10 cellular contexts compared by ENCODE assay signal in genomic region chr2:15890936-15891905, GRCh38. TPM values are rescaled to one million over a fixed set of nuclear protein-coding genes. Genes with fewer than 3 reads are reported as not detected.
DNase-seq lines count a peak whose midpoint lies in the region; ATAC-seq and TF ChIP-seq lines count a peak whose summit lies in the region.
"Had no signal": no experiment of that assay in that cellular context is flagged by ENCODE, and none has a peak within 500 bp of the region (broad histone marks: within the 10 kb centered on the region; RNA-seq: fewer than 3 reads in every experiment).

No MANE protein-coding gene starts in this region.

- H3K27ac Mint-ChIP-seq in stimulated activated naive CD8-positive, alpha-beta T cell treated with anti-CD3 and anti-CD28 coated beads, Interleukin-15, Interleukin-2, amounts not matched to agents 100 ng/mL and 50 ng/mL, for 24 hours = peak overlapping the region; percentile 4
- H3K27ac Mint-ChIP-seq: activated CD8-positive, alpha-beta memory T cell treated with anti-CD3 and anti-CD28 coated beads, Interleukin-2, amount 10 ng/mL, durations not matched to agents 7 days and 5 days; activated naive CD8-positive, alpha-beta T cell had no signal

- no peaks in the 10 kb centered on the region for H3K4me1 Mint-ChIP-seq in stimulated activated naive CD8-positive, alpha-beta T cell treated with anti-CD3 and anti-CD28 coated beads, Interleukin-15, Interleukin-2, amounts not matched to agents 100 ng/mL and 50 ng/mL, for 24 hours (ENCODE audit: low read depth)
- H3K4me1 Mint-ChIP-seq: activated CD8-positive, alpha-beta memory T cell treated with anti-CD3 and anti-CD28 coated beads, Interleukin-2, amount 10 ng/mL, durations not matched to agents 7 days and 5 days had no signal

- BruUV-seq in mammary epithelial cell (replicated peaks; lab: Mats Ljungman, UMichigan) = no TSS peak

- H3K9me3 Mint-ChIP-seq in stimulated activated naive CD8-positive, alpha-beta T cell treated with anti-CD3 and anti-CD28 coated beads, Interleukin-15, Interleukin-2, amounts not matched to agents 100 ng/mL and 50 ng/mL, for 24 hours = no peaks in the 10 kb centered on the region

- H3K4me3 ChIP-seq in mammary epithelial cell (replicated peaks in 1 of 3; ENCODE audit: insufficient read depth in 1 of 3, low read depth in 2 of 3, low read length in 3 of 3) = no peak overlapping the region

- H3K4me3 Mint-ChIP-seq in stimulated activated naive CD8-positive, alpha-beta T cell treated with anti-CD3 and anti-CD28 coated beads, Interleukin-15, Interleukin-2, amounts not matched to agents 100 ng/mL and 50 ng/mL, for 24 hours = no peak overlapping the region
- H3K4me3 Mint-ChIP-seq: activated CD8-positive, alpha-beta memory T cell treated with anti-CD3 and anti-CD28 coated beads, Interleukin-2, amount 10 ng/mL, durations not matched to agents 7 days and 5 days; activated naive CD8-positive, alpha-beta T cell had no signal

- H3K27me3 ChIP-seq in mammary epithelial cell (ENCODE audit: insufficient read depth, low read length) = no peaks in the 10 kb centered on the region

- CTCF ChIA-PET in mammary epithelial cell (lab: Charles Lee; ENCODE audit: low non-redundant PET) = no interaction called here

- no peak overlapping the region for H3K27ac ChIP-seq in mammary epithelial cell (ENCODE audit: insufficient read depth, low read depth, low read length)

- H3K27me3 Mint-ChIP-seq in stimulated activated naive CD8-positive, alpha-beta T cell treated with anti-CD3 and anti-CD28 coated beads, Interleukin-15, Interleukin-2, amounts not matched to agents 100 ng/mL and 50 ng/mL, for 24 hours = no peaks in the 10 kb centered on the region
- H3K27me3 Mint-ChIP-seq: activated CD8-positive, alpha-beta memory T cell treated with anti-CD3 and anti-CD28 coated beads, Interleukin-2, amount 10 ng/mL, durations not matched to agents 7 days and 5 days; activated naive CD8-positive, alpha-beta T cell had no signal

- H3K9me3 ChIP-seq in mammary epithelial cell (replicated peaks; ENCODE audit: insufficient read depth, low read length) = peaks cover 3% of the 10 kb centered on the region

- H3K36me3 ChIP-seq in mammary epithelial cell (ENCODE audit: insufficient read depth, low read length) = no peaks in the 10 kb centered on the region

- no peaks in the 10 kb centered on the region for H3K79me2 ChIP-seq in mammary epithelial cell (ENCODE audit: insufficient read depth, low read length)

- no peak overlapping the region for H2AFZ ChIP-seq in mammary epithelial cell (ENCODE audit: low read depth, low read length)

- dilution Hi-C loops in mammary epithelial cell (cut with HindIII; ENCODE audit: low sequenced_read_pairs) = no loop called here

- H3K9ac ChIP-seq in mammary epithelial cell (ENCODE audit: insufficient read depth, low read length) = no peak overlapping the region

- intact Hi-C loops in mammary epithelial cell (cut with micrococcal nuclease) (no loop called here), left colon (cut with DNase I, micrococcal nuclease) (no loop called here)

- ATAC-seq in stimulated activated naive CD8-positive, alpha-beta T cell treated with anti-CD3 and anti-CD28 coated beads, Interleukin-15, Interleukin-2, amounts not matched to agents 100 U/mL and 50 U/mL, for 24 hours = no peak
- ATAC-seq in left colon (peak; percentile 46), HG02571 (IDR thresholded peaks at IDR 0.05; ENCODE audit: unreplicated experiment) (no peak)
- ATAC-seq: activated CD8-positive, alpha-beta memory T cell treated with anti-CD3 and anti-CD28 coated beads, Interleukin-2, amount 10 ng/mL, durations not matched to agents 7 days and 5 days had no signal

- no peaks in the 10 kb centered on the region for H3K4me1 ChIP-seq in mammary epithelial cell (ENCODE audit: insufficient read depth, low read length)

- TF ChIP-seq CTCF in mammary epithelial cell (conservative IDR thresholded peaks at IDR 0.05 in 1 of 2, IDR thresholded peaks at IDR 0.05 in 1 of 2; ENCODE audit: extremely low read depth in 1 of 2, insufficient read depth in 1 of 2, low read depth in 1 of 2, low read length in 2 of 2) = no peak

- no peak for DNase-seq in stimulated activated naive CD8-positive, alpha-beta T cell treated with anti-CD3 and anti-CD28 coated beads, Interleukin-15, Interleukin-2, amounts not matched to agents 100 U/mL and 50 U/mL, for 24 hours
- DNase-seq in mammary epithelial cell (peak; percentile 79), left colon (no peak), ureter (ENCODE audit: low spot score) (no peak), NCI-H1417 treated with DMSO at 0.1 percent for 48 hours (lab: John Stamatoyannopoulos, UW) (no peak)
- no peak for DNase-seq in activated CD8-positive, alpha-beta memory T cell treated with anti-CD3 and anti-CD28 coated beads for 24 hours
- DNase-seq: activated CD8-positive, alpha-beta memory T cell treated with anti-CD3 and anti-CD28 coated beads, Interleukin-2, amount 10 ng/mL, durations not matched to agents 7 days and 5 days had no signal

- no peaks in the 10 kb centered on the region for H3K36me3 Mint-ChIP-seq in stimulated activated naive CD8-positive, alpha-beta T cell treated with anti-CD3 and anti-CD28 coated beads, Interleukin-15, Interleukin-2, amounts not matched to agents 100 ng/mL and 50 ng/mL, for 24 hours (ENCODE audit: low read depth)
- H3K36me3 Mint-ChIP-seq: activated CD8-positive, alpha-beta memory T cell treated with anti-CD3 and anti-CD28 coated beads, Interleukin-2, amount 10 ng/mL, durations not matched to agents 7 days and 5 days; activated naive CD8-positive, alpha-beta T cell had no signal

- 45% methylated on average over 15 of the region's 15 CpGs for WGBS in mammary epithelial cell (ENCODE audit: low coverage, missing lambda C conversion rate)

- in situ Hi-C loops in mammary epithelial cell (cut with MboI; ENCODE audit: low sequenced_read_pairs in 2 of 2) = no loop called here

- H4K20me1 ChIP-seq in mammary epithelial cell (ENCODE audit: insufficient read depth, low read length) = no peaks in the 10 kb centered on the region

- no peak overlapping the region for H3K4me2 ChIP-seq in mammary epithelial cell (ENCODE audit: insufficient read depth, low read depth, low read length)

RNA-seq across cellular contexts. Expression of gene MYCN, which starts 49.1 kb away (rescaled TPM):
- total RNA-seq in mammary epithelial cell (under 1 TPM in 1 of 2 donors, not detected in 1; 0.50 TPM), left colon (1 to 10 TPM in 1 of 2 donors, under 1 TPM in 1; 0.76 to 2.3 TPM), ureter (3.7 TPM)
- polyA plus RNA-seq in mammary epithelial cell = not detected
- polyA minus RNA-seq in mammary epithelial cell = not detected
- total RNA-seq: activated CD8-positive, alpha-beta memory T cell treated with anti-CD3 and anti-CD28 coated beads, Interleukin-2, amount 10 ng/mL, durations not matched to agents 7 days and 5 days had no signal
